In genomic region chr6:100731411-100731810, GRCh38 we compare ENCODE assay signal across 18 cellular contexts.
"Had no signal": no experiment of that assay in that cellular context is flagged by ENCODE, and none has a peak within 500 bp of the region (broad histone marks: within the 10 kb centered on the region; RNA-seq: fewer than 3 reads in every experiment).

No MANE protein-coding gene starts in this region.

- H3K9me3 Mint-ChIP-seq: IgD-negative memory B cell had no signal

- ATAC-seq: HepG2, K562, SK-N-SH treated with all-trans-retinoic acid at 6 μM for 48 hours had no signal

- H3K27ac Mint-ChIP-seq: IgD-negative memory B cell had no signal

- H3K27ac ChIP-seq: KMS-11 had no signal

- H3K27me3 Mint-ChIP-seq: IgD-negative memory B cell had no signal

- DNase-seq: MV-4-11, NCI-H1048, NCI-H1105, NCI-H1694, NCI-H2029 treated with DMSO at 0.1 percent for 48 hours, NCI-H2171 treated with DMSO at 0.1 percent for 48 hours, NCI-H524 treated with DMSO at 0.1 percent for 48 hours, NCI-H69, NCI-H774, Right ventricle myocardium superior, RPMI8226, SIG-M5, T-helper 1 cell had no signal

- H3K9ac ChIP-seq: KMS-11 had no signal

- H3K4me2 ChIP-seq: KMS-11 had no signal

- H3K4me3 ChIP-seq: K562 had no signal
